14 cellular contexts compared by ENCODE assay signal in the genomic region with DNA sequence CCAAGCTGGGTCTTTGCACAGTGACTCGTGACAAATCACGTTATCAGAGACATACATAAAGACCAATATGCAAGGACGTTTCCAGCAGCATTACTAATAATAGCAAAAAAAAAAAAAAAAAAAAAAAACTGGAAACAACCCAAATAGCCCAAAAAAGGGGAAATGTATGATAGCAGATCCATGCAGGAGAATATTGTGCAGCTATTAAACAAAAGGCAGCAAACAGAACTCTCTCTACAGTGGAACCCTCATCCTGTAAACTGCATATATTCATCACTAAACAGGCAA. TPM values are rescaled to one million over a fixed set of nuclear protein-coding genes. Genes with fewer than 3 reads are reported as not detected.
A peak's percentile ranks its signal among the peaks of the same experiment; 100 is the strongest.
DNase-seq lines count a peak whose midpoint lies in the region; ATAC-seq, FAIRE-seq and TF ChIP-seq lines count a peak whose summit lies in the region.
"Had no signal": no experiment of that assay in that cellular context is flagged by ENCODE, and none has a peak within 500 bp of the region (broad histone marks: within the 10 kb centered on the region; RNA-seq: fewer than 3 reads in every experiment).

No MANE protein-coding gene starts in this region.

- H2AFZ ChIP-seq in OCI-LY7 (ENCODE audit: low read length) (peak overlapping the region; percentile 56; the same call in 1 of the 2 replicates), astrocyte (ENCODE audit: low read depth, low read length) (no peak overlapping the region), mammary epithelial cell (ENCODE audit: low read depth, low read length) (no peak overlapping the region)

- no peak for DNase-seq in activated CD8-positive, alpha-beta memory T cell treated with anti-CD3 and anti-CD28 coated beads, Interleukin-2, amount 10 ng/mL, durations not matched to agents 7 days and 5 days
- no peak for DNase-seq in activated CD8-positive, alpha-beta memory T cell treated with anti-CD3 and anti-CD28 coated beads for 24 hours
- DNase-seq in OCI-LY7 (ENCODE audit: low spot score) (no peak), astrocyte (ENCODE audit: low read depth) (no peak), MCF 10A (ENCODE audit: unreplicated experiment) (no peak), thyroid gland (no peak), mammary epithelial cell (no peak)
- DNase-seq: body of pancreas, NCI-H1694, NCI-H510A treated with DMSO at 0.1 percent for 48 hours, SJCRH30 had no signal

- TF ChIP-seq POLR2A in thyroid gland (IDR thresholded peaks at IDR 0.05): no peak

- H3K79me2 ChIP-seq in OCI-LY7 (ENCODE audit: insufficient read depth, low read depth, low read length) (no peaks in the 10 kb centered on the region), astrocyte (ENCODE audit: insufficient read depth, low read length) (no peaks in the 10 kb centered on the region), mammary epithelial cell (ENCODE audit: insufficient read depth, low read length) (no peaks in the 10 kb centered on the region)

- POLR2A ChIA-PET in OCI-LY7 (lab: Charles Lee): interaction anchor here (0.7 to 1.6 kb wide), 4 partner anchors 8 to 1073 kb away, joined by 3 to 7 read pairs (median 5); no protein-coding TSS in a partner anchor
- POLR2A ChIA-PET in MCF 10A (lab: Yijun Ruan, JAX): no interaction called here

- H3K27ac ChIP-seq in OCI-LY7 (ENCODE audit: low read depth, low read length, poor library complexity, severe bottlenecking): peak overlapping the region; percentile 5
- no peak overlapping the region for H3K27ac ChIP-seq in astrocyte (ENCODE audit: low read depth, low read length)
- no peak overlapping the region for H3K27ac ChIP-seq in thyroid gland
- no peak overlapping the region for H3K27ac ChIP-seq in mammary epithelial cell (ENCODE audit: insufficient read depth, low read depth, low read length)
- H3K27ac ChIP-seq: body of pancreas, SJCRH30, VCaP had no signal

- H3K4me2 ChIP-seq in OCI-LY7 (ENCODE audit: low read length) (peak overlapping the region; percentile 23; the same call in 1 of the 2 replicates), astrocyte (ENCODE audit: low read length) (peak overlapping the region; percentile 77), mammary epithelial cell (ENCODE audit: insufficient read depth, low read depth, low read length) (no peak overlapping the region)

- H3K9me3 ChIP-seq in OCI-LY7 (ENCODE audit: low read length): no peaks in the 10 kb centered on the region; the same call in 1 of the 2 replicates
- no peaks in the 10 kb centered on the region for H3K9me3 ChIP-seq in astrocyte (ENCODE audit: insufficient read depth, low read depth, low read length)
- H3K9me3 ChIP-seq in thyroid gland: no peaks in the 10 kb centered on the region
- H3K9me3 ChIP-seq in mammary epithelial cell (replicated peaks; ENCODE audit: insufficient read depth, low read length): peaks cover 1% of the 10 kb centered on the region
- H3K9me3 ChIP-seq: body of pancreas, SJCRH30 had no signal

- no peaks in the 10 kb centered on the region for H3K9me3 Mint-ChIP-seq in activated CD8-positive, alpha-beta memory T cell treated with anti-CD3 and anti-CD28 coated beads, Interleukin-2, amount 10 ng/mL, durations not matched to agents 7 days and 5 days (ENCODE audit: low read depth)
- peaks cover 3% of the 10 kb centered on the region for H3K9me3 Mint-ChIP-seq in astrocyte (ENCODE audit: unreplicated experiment)
- H3K9me3 Mint-ChIP-seq in stimulated activated memory B cell treated with anti-CD40 and anti-IgM and Interleukin-4, amounts not matched to agents 10 μg/mL and 1 μg/mL and 100 μg/mL, for 72 hours: no peaks in the 10 kb centered on the region
- H3K9me3 Mint-ChIP-seq in MCF 10A (ENCODE audit: unreplicated experiment): no peaks in the 10 kb centered on the region
- H3K9me3 Mint-ChIP-seq: nephron had no signal

- H3K9me2 ChIP-seq in OCI-LY7 (ENCODE audit: insufficient read depth, low read length): no peaks in the 10 kb centered on the region

- H3K27me3 Mint-ChIP-seq in activated CD8-positive, alpha-beta memory T cell treated with anti-CD3 and anti-CD28 coated beads, Interleukin-2, amount 10 ng/mL, durations not matched to agents 7 days and 5 days: no peaks in the 10 kb centered on the region
- peaks cover 8% of the 10 kb centered on the region for H3K27me3 Mint-ChIP-seq in astrocyte (ENCODE audit: low read depth, unreplicated experiment)
- no peaks in the 10 kb centered on the region for H3K27me3 Mint-ChIP-seq in stimulated activated memory B cell treated with anti-CD40 and anti-IgM and Interleukin-4, amounts not matched to agents 10 μg/mL and 1 μg/mL and 100 μg/mL, for 72 hours
- peaks cover 1% of the 10 kb centered on the region for H3K27me3 Mint-ChIP-seq in MCF 10A (ENCODE audit: insufficient read depth, unreplicated experiment)

- in situ Hi-C loops in mammary epithelial cell (cut with MboI; ENCODE audit: low sequenced_read_pairs in 2 of 2): no loop called here

- H3K9ac ChIP-seq in astrocyte (ENCODE audit: low read length) (no peak overlapping the region), mammary epithelial cell (ENCODE audit: insufficient read depth, low read length) (no peak overlapping the region)

- peak overlapping the region; percentile 56 for H3K4me3 Mint-ChIP-seq in activated CD8-positive, alpha-beta memory T cell treated with anti-CD3 and anti-CD28 coated beads, Interleukin-2, amount 10 ng/mL, durations not matched to agents 7 days and 5 days
- H3K4me3 Mint-ChIP-seq in astrocyte (ENCODE audit: unreplicated experiment) (no peak overlapping the region), MCF 10A (ENCODE audit: unreplicated experiment) (no peak overlapping the region)
- peak overlapping the region; percentile 72 for H3K4me3 Mint-ChIP-seq in stimulated activated memory B cell treated with anti-CD40 and anti-IgM and Interleukin-4, amounts not matched to agents 10 μg/mL and 1 μg/mL and 100 μg/mL, for 72 hours
- H3K4me3 Mint-ChIP-seq: nephron had no signal

- intact Hi-C loops in OCI-LY7 (cut with micrococcal nuclease; ENCODE audit: unreplicated experiment): loop anchor here (10.0 kb wide), 1 partner anchor 1436 kb away; the partner anchor contains the start of gene IRF1
- intact Hi-C loops in MCF 10A (cut with micrococcal nuclease): no loop called here
- intact Hi-C loops in thyroid gland (cut with DNase I): no loop called here
- intact Hi-C loops in mammary epithelial cell (cut with micrococcal nuclease): no loop called here

- H3K36me3 ChIP-seq in OCI-LY7 (ENCODE audit: insufficient read depth, low read length) (no peaks in the 10 kb centered on the region), astrocyte (ENCODE audit: insufficient read depth, low read length) (no peaks in the 10 kb centered on the region), thyroid gland (no peaks in the 10 kb centered on the region), mammary epithelial cell (ENCODE audit: insufficient read depth, low read length) (no peaks in the 10 kb centered on the region)
- H3K36me3 ChIP-seq: SJCRH30 had no signal

- TF ChIP-seq CTCF in OCI-LY7 (conservative IDR thresholded peaks at IDR 0.05; ENCODE audit: low read length): no peak
- no peak for TF ChIP-seq CTCF in astrocyte (IDR thresholded peaks at IDR 0.05; ENCODE audit: insufficient read depth, low read depth, low read length)
- TF ChIP-seq CTCF in MCF 10A (IDR thresholded peaks at IDR 0.05; ENCODE audit: unreplicated experiment): no peak
- no peak for TF ChIP-seq CTCF in thyroid gland (IDR thresholded peaks at IDR 0.05)
- TF ChIP-seq CTCF in mammary epithelial cell (conservative IDR thresholded peaks at IDR 0.05 in 1 of 2, IDR thresholded peaks at IDR 0.05 in 1 of 2; ENCODE audit: extremely low read depth in 1 of 2, insufficient read depth in 1 of 2, low read depth in 1 of 2, low read length in 2 of 2): no peak

- 69 to 72% methylated on average over 3 of the region's 3 CpGs for WGBS in thyroid gland, 2 donors
- 46% methylated on average over 3 of the region's 3 CpGs for WGBS in mammary epithelial cell (ENCODE audit: low coverage, missing lambda C conversion rate)

- FAIRE-seq in astrocyte (lab: Jason Lieb, UNC): no peak

- dilution Hi-C loops in mammary epithelial cell (cut with HindIII; ENCODE audit: low sequenced_read_pairs): no loop called here

- ATAC-seq in activated CD8-positive, alpha-beta memory T cell treated with anti-CD3 and anti-CD28 coated beads, Interleukin-2, amount 10 ng/mL, durations not matched to agents 7 days and 5 days: no peak
- ATAC-seq in stimulated activated memory B cell treated with anti-CD40 and anti-IgM and Interleukin-4, amounts not matched to agents 10 μg/mL and 1 μg/mL and 100 μg/mL, for 72 hours: no peak
- ATAC-seq: body of pancreas had no signal

- H3K4me1 Mint-ChIP-seq in activated CD8-positive, alpha-beta memory T cell treated with anti-CD3 and anti-CD28 coated beads, Interleukin-2, amount 10 ng/mL, durations not matched to agents 7 days and 5 days: peaks cover 19% of the 10 kb centered on the region
- peaks cover 13% of the 10 kb centered on the region for H3K4me1 Mint-ChIP-seq in astrocyte (ENCODE audit: low read depth, unreplicated experiment)
- H3K4me1 Mint-ChIP-seq in stimulated activated memory B cell treated with anti-CD40 and anti-IgM and Interleukin-4, amounts not matched to agents 10 μg/mL and 1 μg/mL and 100 μg/mL, for 72 hours: peaks cover 77% of the 10 kb centered on the region
- no peaks in the 10 kb centered on the region for H3K4me1 Mint-ChIP-seq in MCF 10A (ENCODE audit: insufficient read depth, unreplicated experiment)

- H3K4me3 ChIP-seq in OCI-LY7 (ENCODE audit: low read depth, low read length, poor library complexity, severe bottlenecking) (no peak overlapping the region), astrocyte (ENCODE audit: insufficient read depth, low read depth, low read length) (no peak overlapping the region), thyroid gland (replicated peaks in 1 of 3) (no peak overlapping the region), mammary epithelial cell (replicated peaks in 1 of 3; ENCODE audit: insufficient read depth in 1 of 3, low read depth in 2 of 3, low read length in 3 of 3) (no peak overlapping the region)
- H3K4me3 ChIP-seq: body of pancreas, SJCRH30 had no signal

- H4K20me1 ChIP-seq in OCI-LY7 (ENCODE audit: insufficient read depth, low read length) (no peaks in the 10 kb centered on the region), astrocyte (ENCODE audit: insufficient read depth, low read length) (no peaks in the 10 kb centered on the region), mammary epithelial cell (ENCODE audit: insufficient read depth, low read length) (no peaks in the 10 kb centered on the region)

- peaks cover 98% of the 10 kb centered on the region for H3K4me1 ChIP-seq in OCI-LY7 (ENCODE audit: insufficient read depth, low read length, poor library complexity, severe bottlenecking)
- peaks cover 30% of the 10 kb centered on the region for H3K4me1 ChIP-seq in astrocyte (ENCODE audit: insufficient read depth, low read length)
- H3K4me1 ChIP-seq in thyroid gland: no peaks in the 10 kb centered on the region
- no peaks in the 10 kb centered on the region for H3K4me1 ChIP-seq in mammary epithelial cell (ENCODE audit: insufficient read depth, low read length)

- CTCF ChIA-PET in activated CD8-positive, alpha-beta memory T cell treated with anti-CD3 and anti-CD28 coated beads, Interleukin-2, amount 10 ng/mL, durations not matched to agents 7 days and 5 days (lab: Charles Lee): interaction anchor here (0.6 to 1.4 kb wide), 9 partner anchors 10 to 1101 kb away, joined by 3 to 5 read pairs (median 3); no protein-coding TSS in a partner anchor
- CTCF ChIA-PET in OCI-LY7 (lab: Charles Lee; ENCODE audit: unreplicated experiment): no interaction called here
- CTCF ChIA-PET in MCF 10A (lab: Yijun Ruan, JAX): interaction anchor here (0.7 kb wide), 1 partner anchor 192 kb away, joined by 3 read pairs; no protein-coding TSS in a partner anchor
- CTCF ChIA-PET in mammary epithelial cell (lab: Charles Lee; ENCODE audit: low non-redundant PET): interaction anchor here (0.5 kb wide), 1 partner anchor 507 kb away, joined by 4 read pairs; no protein-coding TSS in a partner anchor

- BruUV-seq in OCI-LY7 (replicated peaks; lab: Mats Ljungman, UMichigan) (no TSS peak), MCF 10A (replicated peaks; lab: Mats Ljungman, UMichigan) (no TSS peak), mammary epithelial cell (replicated peaks; lab: Mats Ljungman, UMichigan) (no TSS peak)

- H3K27ac Mint-ChIP-seq in activated CD8-positive, alpha-beta memory T cell treated with anti-CD3 and anti-CD28 coated beads, Interleukin-2, amount 10 ng/mL, durations not matched to agents 7 days and 5 days: peak overlapping the region; percentile 75
- no peak overlapping the region for H3K27ac Mint-ChIP-seq in astrocyte (ENCODE audit: unreplicated experiment)
- H3K27ac Mint-ChIP-seq in stimulated activated memory B cell treated with anti-CD40 and anti-IgM and Interleukin-4, amounts not matched to agents 10 μg/mL and 1 μg/mL and 100 μg/mL, for 72 hours: peak overlapping the region; percentile 96
- H3K27ac Mint-ChIP-seq in MCF 10A (ENCODE audit: low read depth, unreplicated experiment): no peak overlapping the region
- H3K27ac Mint-ChIP-seq: nephron had no signal

- no peaks in the 10 kb centered on the region for H3K36me3 Mint-ChIP-seq in activated CD8-positive, alpha-beta memory T cell treated with anti-CD3 and anti-CD28 coated beads, Interleukin-2, amount 10 ng/mL, durations not matched to agents 7 days and 5 days
- no peaks in the 10 kb centered on the region for H3K36me3 Mint-ChIP-seq in astrocyte (ENCODE audit: low read depth, unreplicated experiment)
- no peaks in the 10 kb centered on the region for H3K36me3 Mint-ChIP-seq in stimulated activated memory B cell treated with anti-CD40 and anti-IgM and Interleukin-4, amounts not matched to agents 10 μg/mL and 1 μg/mL and 100 μg/mL, for 72 hours
- no peaks in the 10 kb centered on the region for H3K36me3 Mint-ChIP-seq in MCF 10A (ENCODE audit: insufficient read depth, unreplicated experiment)

- H3K27me3 ChIP-seq in astrocyte (ENCODE audit: insufficient read depth, low read length): no peaks in the 10 kb centered on the region
- no peaks in the 10 kb centered on the region for H3K27me3 ChIP-seq in thyroid gland
- no peaks in the 10 kb centered on the region for H3K27me3 ChIP-seq in mammary epithelial cell (ENCODE audit: insufficient read depth, low read length)
- H3K27me3 ChIP-seq: body of pancreas, SJCRH30 had no signal

RNA-seq across cellular contexts. Expression of gene C5orf15, which starts 37.7 kb away (rescaled TPM):
- total RNA-seq in activated CD8-positive, alpha-beta memory T cell treated with anti-CD3 and anti-CD28 coated beads, Interleukin-2, amount 10 ng/mL, durations not matched to agents 7 days and 5 days: 10 to 100 TPM; 20.9 to 25.7 TPM
- 32.5 and 46.4 TPM in 2 replicates for total RNA-seq in OCI-LY7 (2014; rRNA removed; shearing (Covaris generic))
- 32.2 and 39.2 TPM in 2 replicates for total RNA-seq in OCI-LY7 (2022)
- total RNA-seq in astrocyte: 88.8 and 91.1 TPM in 2 replicates
- 35.1 and 53.2 TPM in 2 replicates for total RNA-seq in MCF 10A (2022)
- total RNA-seq in thyroid gland: 10 to 100 TPM; 53.7 to 76.3 (median 71.4) TPM
- total RNA-seq in mammary epithelial cell: 10 to 100 TPM; 30.0 to 71.3 TPM
- 40.0 TPM for polyA plus RNA-seq in mammary epithelial cell
- 4.0 TPM for polyA minus RNA-seq in mammary epithelial cell

Comparison
In these comparisons a context has a peak if more than half of its experiments do, and no peak if none do; other contexts are left out.
1. H3K27ac Mint-ChIP-seq: peak in activated CD8-positive, alpha-beta memory T cell treated with anti-CD3 and anti-CD28 coated beads, Interleukin-2, amount 10 ng/mL, durations not matched to agents 7 days and 5 days (single experiment) and stimulated activated memory B cell treated with anti-CD40 and anti-IgM and Interleukin-4, amounts not matched to agents 10 μg/mL and 1 μg/mL and 100 μg/mL, for 72 hours (single experiment); none in astrocyte (single experiment) and MCF 10A (single experiment).
2. H3K4me3 Mint-ChIP-seq: peak in activated CD8-positive, alpha-beta memory T cell treated with anti-CD3 and anti-CD28 coated beads, Interleukin-2, amount 10 ng/mL, durations not matched to agents 7 days and 5 days (single experiment) and stimulated activated memory B cell treated with anti-CD40 and anti-IgM and Interleukin-4, amounts not matched to agents 10 μg/mL and 1 μg/mL and 100 μg/mL, for 72 hours (single experiment); none in astrocyte (single experiment) and MCF 10A (single experiment).